Comparison of ENCODE assay signal across 27 cellular contexts in genomic region chr3:8732413-8732812, GRCh38. TPM values are rescaled to one million over a fixed set of nuclear protein-coding genes. Genes with fewer than 3 reads are reported as not detected.
"Had no signal": no experiment of that assay in that cellular context is flagged by ENCODE, and none has a peak within 500 bp of the region (broad histone marks: within the 10 kb centered on the region; RNA-seq: fewer than 3 reads in every experiment).

No MANE protein-coding gene starts in this region.

- ATAC-seq: activated T-cell treated with anti-CD3 and anti-CD28 coated beads, Interleukin-2, amount 50 U/mL, for 72 hours; esophagus mucosa; left lung; lower lobe of right lung; natural killer cell; stimulated activated naive B cell treated with anti-CD40 and anti-IgM and Interleukin-4, amounts not matched to agents 10 μg/mL and 1 μg/mL and 100 μg/mL, for 72 hours had no signal

- H3K36me3 ChIP-seq: ascending aorta, left lung, lower lobe of right lung, tibial nerve had no signal

- H3K27ac Mint-ChIP-seq: activated naive CD4-positive, alpha-beta T cell treated with anti-CD3 and anti-CD28 coated beads for 36 hours; activated naive CD8-positive, alpha-beta T cell treated with anti-CD3 and anti-CD28 coated beads, Interleukin-2, amount 10 ng/mL, durations not matched to agents 7 days and 5 days; activated T-cell treated with anti-CD3 and anti-CD28 coated beads, Interleukin-2, amount 50 U/mL, for 72 hours; brain; natural killer cell; stimulated activated naive B cell treated with anti-CD40 and anti-IgM and Interleukin-4, amounts not matched to agents 10 μg/mL and 1 μg/mL and 100 μg/mL, for 72 hours had no signal

- H3K9me3 ChIP-seq: ascending aorta, left lung, lower lobe of right lung, tibial nerve had no signal

- H3K27me3 ChIP-seq: ascending aorta, left lung, tibial nerve had no signal

- H3K36me3 Mint-ChIP-seq: activated naive CD8-positive, alpha-beta T cell treated with anti-CD3 and anti-CD28 coated beads, Interleukin-2, amount 10 ng/mL, durations not matched to agents 7 days and 5 days; brain; natural killer cell; stimulated activated naive B cell treated with anti-CD40 and anti-IgM and Interleukin-4, amounts not matched to agents 10 μg/mL and 1 μg/mL and 100 μg/mL, for 72 hours had no signal

- H3K4me1 ChIP-seq: ascending aorta, left lung, lower lobe of right lung, tibial nerve had no signal

- DNase-seq: activated CD4-positive, alpha-beta T cell treated with anti-CD3 and anti-CD28 coated beads for 4 hours; activated CD4-positive, alpha-beta T cell treated with anti-CD3 and anti-CD28 coated beads, Interleukin-2, amount 50 U/mL, for 4 hours; activated naive CD4-positive, alpha-beta T cell treated with anti-CD3 and anti-CD28 coated beads for 36 hours; activated naive CD8-positive, alpha-beta T cell treated with anti-CD3 and anti-CD28 coated beads, Interleukin-2, amount 10 ng/mL, durations not matched to agents 7 days and 5 days; activated T-cell treated with anti-CD3 and anti-CD28 coated beads for 4 hours; activated T-cell treated with anti-CD3 and anti-CD28 coated beads, Interleukin-2, amount 50 U/mL, for 72 hours; foreskin fibroblast; hippocampal formation; left lung; lower lobe of right lung; mesenchymal stem cell; natural killer cell; posterior cingulate gyrus; right cardiac atrium; stimulated activated CD4-positive, alpha-beta T cell treated with anti-CD3 and anti-CD28 coated beads, Interleukin-15, amount 100 ng/mL, for 24 hours; stimulated activated CD4-positive, alpha-beta T cell treated with anti-CD3 and anti-CD28 coated beads, Interleukin-2, amount 100 ng/mL, for 24 hours; stimulated activated naive B cell treated with anti-CD40 and anti-IgM and Interleukin-4, amounts not matched to agents 10 μg/mL and 1 μg/mL and 100 μg/mL, for 72 hours had no signal

- H3K9me3 Mint-ChIP-seq: activated naive CD8-positive, alpha-beta T cell treated with anti-CD3 and anti-CD28 coated beads, Interleukin-2, amount 10 ng/mL, durations not matched to agents 7 days and 5 days; activated T-cell treated with anti-CD3 and anti-CD28 coated beads, Interleukin-2, amount 50 U/mL, for 72 hours; natural killer cell; stimulated activated naive B cell treated with anti-CD40 and anti-IgM and Interleukin-4, amounts not matched to agents 10 μg/mL and 1 μg/mL and 100 μg/mL, for 72 hours had no signal

- H3K4me3 ChIP-seq: ascending aorta, left lung, lower lobe of right lung, tibial nerve had no signal

- H3K4me1 Mint-ChIP-seq: activated naive CD8-positive, alpha-beta T cell treated with anti-CD3 and anti-CD28 coated beads, Interleukin-2, amount 10 ng/mL, durations not matched to agents 7 days and 5 days; natural killer cell; stimulated activated naive B cell treated with anti-CD40 and anti-IgM and Interleukin-4, amounts not matched to agents 10 μg/mL and 1 μg/mL and 100 μg/mL, for 72 hours had no signal

- H3K27ac ChIP-seq: ascending aorta, left lung, lower lobe of right lung, tibial nerve had no signal

- H3K4me3 Mint-ChIP-seq: activated naive CD4-positive, alpha-beta T cell treated with anti-CD3 and anti-CD28 coated beads for 36 hours; activated naive CD8-positive, alpha-beta T cell treated with anti-CD3 and anti-CD28 coated beads, Interleukin-2, amount 10 ng/mL, durations not matched to agents 7 days and 5 days; activated T-cell treated with anti-CD3 and anti-CD28 coated beads, Interleukin-2, amount 50 U/mL, for 72 hours; brain; natural killer cell; stimulated activated naive B cell treated with anti-CD40 and anti-IgM and Interleukin-4, amounts not matched to agents 10 μg/mL and 1 μg/mL and 100 μg/mL, for 72 hours had no signal

RNA-seq across cellular contexts. Expression of gene CAV3, which starts 1.2 kb away (rescaled TPM):
- total RNA-seq: activated naive CD4-positive, alpha-beta T cell treated with anti-CD3 and anti-CD28 coated beads for 36 hours; activated naive CD8-positive, alpha-beta T cell treated with anti-CD3 and anti-CD28 coated beads, Interleukin-2, amount 10 ng/mL, durations not matched to agents 7 days and 5 days; activated T-cell treated with anti-CD3 and anti-CD28 coated beads, Interleukin-2, amount 50 U/mL, for 72 hours; ascending aorta; chondrocyte; esophagus mucosa; kidney epithelial cell; lower lobe of right lung; mononuclear cell; natural killer cell; omental fat pad; temporal lobe; ureter had no signal
